In the genomic region with DNA sequence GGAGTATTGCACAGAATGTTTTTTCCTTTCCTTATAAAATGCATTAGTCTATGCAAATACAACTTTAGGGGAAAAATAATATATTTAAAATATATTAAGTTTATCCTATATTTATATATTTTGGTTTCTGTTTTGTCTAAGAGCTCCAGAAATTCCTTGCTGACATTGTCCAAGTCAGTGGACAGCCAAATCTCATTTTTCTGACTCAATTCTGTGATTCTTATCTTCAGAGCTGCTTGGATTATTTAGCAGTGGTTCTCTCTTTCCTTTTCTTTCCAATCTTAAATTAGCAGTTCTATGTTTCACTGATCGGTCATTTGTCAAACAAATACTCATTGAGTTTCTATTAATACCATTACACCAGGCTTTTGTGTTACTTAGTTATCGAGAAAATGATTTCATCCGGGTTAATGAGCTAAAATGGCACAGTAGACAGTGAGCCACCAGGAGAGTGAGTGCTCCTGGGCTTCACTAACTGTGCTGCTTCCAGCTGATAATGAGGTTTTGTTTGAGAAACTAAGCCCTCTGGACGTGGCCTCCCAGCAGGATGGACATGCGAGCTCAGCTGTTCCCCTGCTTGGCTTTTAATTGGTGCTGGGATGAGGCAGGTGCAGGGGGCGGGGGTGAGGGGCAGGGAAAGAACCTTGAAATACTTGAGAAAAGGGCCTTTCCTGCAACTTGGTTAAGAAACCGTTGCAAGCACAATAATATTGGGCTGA, we compare ENCODE assay signal across 1 cellular context.
A peak's percentile ranks its signal among the peaks of the same experiment; 100 is the strongest.
TF ChIP-seq lines count a peak whose summit lies in the region.

No MANE protein-coding gene starts in this region.

TF ChIP-seq in H1, 55 proteins besides CTCF, POLR2A, EP300 and RAD21:
- TF ChIP-seq TAF1 (IDR thresholded peaks at IDR 0.05; ENCODE audit: low read depth, low read length): peak; percentile 58; the same call in 1 of the 2 replicates
- TF ChIP-seq, protein P1, sequence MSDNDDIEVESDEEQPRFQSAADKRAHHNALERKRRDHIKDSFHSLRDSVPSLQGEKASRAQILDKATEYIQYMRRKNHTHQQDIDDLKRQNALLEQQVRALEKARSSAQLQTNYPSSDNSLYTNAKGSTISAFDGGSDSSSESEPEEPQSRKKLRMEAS (IDR thresholded peaks at IDR 0.05): peak; percentile 69
- peak; percentile 28 for TF ChIP-seq TAF7 (optimal IDR thresholded peaks at IDR 0.05; ENCODE audit: borderline replicate concordance, low read depth, low read length)
- peak; percentile 59 to 77; a peak in 1 of 4 replicates for TF ChIP-seq SIN3A (conservative IDR thresholded peaks at IDR 0.05 in 1 of 2, IDR thresholded peaks at IDR 0.05 in 1 of 2; ENCODE audit: low read depth in 1 of 2, low read length in 2 of 2)
- TF ChIP-seq POLR2AphosphoS5 (IDR thresholded peaks at IDR 0.05; ENCODE audit: low read depth, low read length): no peak
- peak; percentile 70; the same call in 1 of the 2 replicates for TF ChIP-seq TCF12 (IDR thresholded peaks at IDR 0.05; ENCODE audit: low read depth, low read length)
- peak in 1 of 2 experiments; percentile 28; a peak in 1 of 4 replicates for TF ChIP-seq HDAC2 (IDR thresholded peaks at IDR 0.05; ENCODE audit: borderline replicate concordance in 1 of 2, low read depth in 2 of 2, low read length in 2 of 2)
- TF ChIP-seq, protein P2, sequence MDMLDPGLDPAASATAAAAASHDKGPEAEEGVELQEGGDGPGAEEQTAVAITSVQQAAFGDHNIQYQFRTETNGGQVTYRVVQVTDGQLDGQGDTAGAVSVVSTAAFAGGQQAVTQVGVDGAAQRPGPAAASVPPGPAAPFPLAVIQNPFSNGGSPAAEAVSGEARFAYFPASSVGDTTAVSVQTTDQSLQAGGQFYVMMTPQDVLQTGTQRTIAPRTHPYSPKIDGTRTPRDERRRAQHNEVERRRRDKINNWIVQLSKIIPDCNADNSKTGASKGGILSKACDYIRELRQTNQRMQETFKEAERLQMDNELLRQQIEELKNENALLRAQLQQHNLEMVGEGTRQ (IDR thresholded peaks at IDR 0.05; ENCODE audit: low read length): peak; percentile 38; the same call in 1 of the 2 replicates
- no peak for TF ChIP-seq BRCA1 (IDR thresholded peaks at IDR 0.05; ENCODE audit: low read depth, low read length)
TF ChIP-seq in H1: peak in this region for 7.
